ENCODE assay signal across 8 cellular contexts in the genomic region with DNA sequence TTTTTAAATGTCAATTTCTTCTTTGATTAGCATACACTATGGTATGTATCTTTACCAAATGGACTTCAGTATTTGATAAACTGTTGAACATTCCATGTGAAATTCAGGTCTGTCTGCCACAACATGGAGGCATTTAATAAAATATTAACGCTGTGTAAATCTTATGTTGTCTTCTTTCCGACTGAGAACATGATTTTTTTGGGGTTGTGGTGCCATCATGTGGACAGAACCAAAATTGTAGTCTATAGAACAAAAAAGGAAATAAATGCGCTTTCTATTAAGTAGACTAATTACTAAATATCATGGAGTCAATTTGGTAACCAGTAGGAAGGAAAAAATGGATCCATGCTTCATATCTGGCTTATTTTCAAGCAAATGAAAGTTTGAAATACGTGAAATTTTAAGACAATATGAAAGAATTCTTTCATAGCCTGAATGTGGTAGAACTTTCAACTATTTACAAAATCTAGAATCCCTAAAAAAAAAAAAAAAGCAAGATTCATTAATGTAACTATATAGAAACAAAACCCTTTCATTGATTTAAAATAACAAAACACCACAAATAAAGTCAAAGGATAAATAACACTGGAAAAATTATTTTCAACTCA.
DNase-seq lines count a peak whose midpoint lies in the region; ATAC-seq and TF ChIP-seq lines count a peak whose summit lies in the region.

No MANE protein-coding gene starts in this region.

- DNase-seq in GM12864 (ENCODE audit: low read depth), result no peak
- DNase-seq in NOMO-1 (lab: John Stamatoyannopoulos, UW; ENCODE audit: unreplicated experiment in 2 of 2), result peak; percentile 18 to 48
- DNase-seq in amniotic epithelial cell (ENCODE audit: low read depth), result peak; percentile 63
- peak; percentile 82 for DNase-seq in inferior parietal cortex (ENCODE audit: extremely low spot score)
- DNase-seq in stimulated activated naive CD4-positive, alpha-beta T cell treated with Interleukin-2 at 50 U/mL for 16 hours (lab: John Stamatoyannopoulos, UW), result peak; percentile 4

- peak overlapping the region; percentile 96; the same call in 1 of the 2 replicates for H3K4me2 ChIP-seq in BLaER1

- peak overlapping the region; percentile 86 for H3K27ac ChIP-seq in BLaER1

- no peaks in the 10 kb centered on the region for H3K9me3 ChIP-seq in BLaER1

- H3K4me3 ChIP-seq in BLaER1 (no peak overlapping the region), GM12864 (ENCODE audit: low read depth, low read length) (no peak overlapping the region)

- H3K27me3 ChIP-seq in BLaER1, result peaks cover 17% of the 10 kb centered on the region

- no peaks in the 10 kb centered on the region for H3K36me3 ChIP-seq in BLaER1

- no peak overlapping the region for H3K9ac ChIP-seq in BLaER1

- peaks cover 29% of the 10 kb centered on the region for H3K4me1 ChIP-seq in BLaER1

- TF ChIP-seq CTCF in GM12864 (IDR thresholded peaks at IDR 0.05; ENCODE audit: low read depth, low read length, missing control alignments), result peak; percentile 28

- peaks cover 18% of the 10 kb centered on the region; the same call in 1 of the 2 replicates for H4K20me1 ChIP-seq in BLaER1

- ATAC-seq in GM21529 (IDR thresholded peaks at IDR 0.05; ENCODE audit: unreplicated experiment) (no peak), HG03521 (IDR thresholded peaks at IDR 0.05; ENCODE audit: unreplicated experiment) (no peak)
